In the genomic region with DNA sequence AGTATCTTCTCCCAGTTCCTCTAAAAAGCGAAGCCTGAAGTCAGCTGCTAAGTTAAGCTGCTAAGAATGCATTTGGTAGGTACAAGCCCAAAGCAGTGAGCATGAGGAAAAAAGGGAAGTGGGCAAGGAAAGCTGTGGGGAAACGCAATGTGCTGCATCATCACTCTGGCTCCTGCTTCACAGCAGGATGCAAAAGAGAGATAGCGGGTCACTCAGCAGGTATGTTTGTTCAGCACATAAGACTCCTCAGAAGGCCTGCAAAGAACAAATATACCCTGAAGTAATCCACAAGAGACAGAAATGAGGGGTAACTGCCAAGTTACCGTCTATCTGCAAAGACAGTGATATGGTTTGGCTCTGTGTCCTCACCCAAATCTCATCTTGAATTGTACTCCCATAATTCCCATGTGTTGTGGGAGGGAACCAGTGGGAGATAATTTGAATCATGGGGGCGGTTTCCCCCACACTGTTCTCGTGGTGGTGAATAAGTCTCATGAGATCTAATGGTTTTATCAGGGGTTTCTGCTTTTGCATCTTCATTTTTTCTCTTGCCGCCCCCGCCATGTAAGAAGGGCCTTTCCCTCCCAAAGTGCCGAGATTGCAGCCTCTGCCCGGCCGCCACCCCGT, we compare ENCODE assay signal across 16 cellular contexts.
A peak's percentile ranks its signal among the peaks of the same experiment; 100 is the strongest.
DNase-seq lines count a peak whose midpoint lies in the region; ATAC-seq, FAIRE-seq and TF ChIP-seq lines count a peak whose summit lies in the region.
"Had no signal": no experiment of that assay in that cellular context is flagged by ENCODE, and none has a peak within 500 bp of the region (broad histone marks: within the 10 kb centered on the region; RNA-seq: fewer than 3 reads in every experiment).

No MANE protein-coding gene starts in this region.

- no peak for ATAC-seq in HG02610 (IDR thresholded peaks at IDR 0.05; ENCODE audit: unreplicated experiment)
- no peak for ATAC-seq in HG02642 (IDR thresholded peaks at IDR 0.05; ENCODE audit: poor library complexity, unreplicated experiment)
- ATAC-seq: activated CD4-positive, CD25-positive, alpha-beta regulatory T cell treated with anti-CD3 and anti-CD28 coated beads, Interleukin-2, amount 50 U/mL, for 24 hours; activated T-cell treated with anti-CD3 and anti-CD28 coated beads, Interleukin-2, amount 50 U/mL, for 4 hours had no signal

- FAIRE-seq in RCC 7860 (lab: Jason Lieb, UNC), result no peak
- FAIRE-seq: small intestine had no signal

- H3K27me3 Mint-ChIP-seq in chondrocyte (ENCODE audit: low read depth), result no peaks in the 10 kb centered on the region
- H3K27me3 Mint-ChIP-seq: CD4-positive, alpha-beta T cell had no signal

- no peaks in the 10 kb centered on the region for H3K36me3 Mint-ChIP-seq in chondrocyte (ENCODE audit: low read depth)

- peak overlapping the region; percentile 51 for H3K27ac Mint-ChIP-seq in chondrocyte (ENCODE audit: unreplicated experiment)
- H3K27ac Mint-ChIP-seq: CD4-positive, alpha-beta T cell had no signal

- H3K9me3 Mint-ChIP-seq in chondrocyte (ENCODE audit: low read depth), result no peaks in the 10 kb centered on the region
- H3K9me3 Mint-ChIP-seq: activated T-cell treated with anti-CD3 and anti-CD28 coated beads, Interleukin-2, amount 50 U/mL, for 4 hours; CD4-positive, alpha-beta T cell had no signal

- DNase-seq in HT1080 (ENCODE audit: low read depth) (peak; percentile 34), RCC 7860 (ENCODE audit: low spot score) (peak; percentile 77), chondrocyte (ENCODE audit: low spot score) (no peak), pons (ENCODE audit: low spot score) (peak; percentile 66), HEK293T (ENCODE audit: extremely low spot score) (no peak)
- DNase-seq: activated T-cell treated with anti-CD3 and anti-CD28 coated beads, Interleukin-2, amount 50 U/mL, for 4 hours; amniotic stem cell; CD4-positive, alpha-beta T cell; glutamatergic neuron; MG63; NCI-H524; SHP77 treated with DMSO at 0.1 percent for 48 hours; small intestine had no signal

- no peak overlapping the region for H3K4me3 Mint-ChIP-seq in chondrocyte (ENCODE audit: unreplicated experiment)
- H3K4me3 Mint-ChIP-seq: activated T-cell treated with anti-CD3 and anti-CD28 coated beads, Interleukin-2, amount 50 U/mL, for 4 hours; CD4-positive, alpha-beta T cell had no signal

- POLR2A ChIA-PET in HEK293T (lab: Yijun Ruan, JAX), result interaction anchor here (0.7 kb wide), 1 partner anchor 39 kb away, joined by 3 read pairs; no protein-coding TSS in a partner anchor

- peaks cover 25% of the 10 kb centered on the region for H3K4me1 Mint-ChIP-seq in chondrocyte (ENCODE audit: low read depth)

- no peak for TF ChIP-seq CTCF in chondrocyte (IDR thresholded peaks at IDR 0.05)

- CTCF ChIA-PET in HEK293T (lab: Yijun Ruan, JAX), result no interaction called here

TF ChIP-seq in HEK293T, 16 proteins besides CTCF, POLR2A, EP300 and RAD21:
- TF ChIP-seq LEF1 (IDR thresholded peaks at IDR 0.05; ENCODE audit: borderline replicate concordance) (no peak), SUZ12 (IDR thresholded peaks at IDR 0.05) (no peak), BHLHE40 (IDR thresholded peaks at IDR 0.05; ENCODE audit: borderline replicate concordance) (no peak), ARNT (IDR thresholded peaks at IDR 0.05) (no peak), SP1 (IDR thresholded peaks at IDR 0.05) (no peak), TARDBP (IDR thresholded peaks at IDR 0.05) (no peak), L3MBTL2 (conservative IDR thresholded peaks at IDR 0.05) (no peak), NFRKB (IDR thresholded peaks at IDR 0.05) (no peak), ELF4 (IDR thresholded peaks at IDR 0.05) (no peak), FOXK2 (IDR thresholded peaks at IDR 0.05) (no peak)
- TF ChIP-seq, protein P1, sequence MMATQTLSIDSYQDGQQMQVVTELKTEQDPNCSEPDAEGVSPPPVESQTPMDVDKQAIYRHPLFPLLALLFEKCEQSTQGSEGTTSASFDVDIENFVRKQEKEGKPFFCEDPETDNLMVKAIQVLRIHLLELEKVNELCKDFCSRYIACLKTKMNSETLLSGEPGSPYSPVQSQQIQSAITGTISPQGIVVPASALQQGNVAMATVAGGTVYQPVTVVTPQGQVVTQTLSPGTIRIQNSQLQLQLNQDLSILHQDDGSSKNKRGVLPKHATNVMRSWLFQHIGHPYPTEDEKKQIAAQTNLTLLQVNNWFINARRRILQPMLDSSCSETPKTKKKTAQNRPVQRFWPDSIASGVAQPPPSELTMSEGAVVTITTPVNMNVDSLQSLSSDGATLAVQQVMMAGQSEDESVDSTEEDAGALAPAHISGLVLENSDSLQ (IDR thresholded peaks at IDR 0.05), result no peak

Comparison
In these comparisons a context has a peak if more than half of its experiments do, and no peak if none do; other contexts are left out.
1. DNase-seq: peak in HT1080 (single experiment), RCC 7860 (single experiment) and pons (single experiment); none in chondrocyte (single experiment) and HEK293T (single experiment).